8 cellular contexts compared by ENCODE assay signal in genomic region chr5:6711409-6712135, GRCh38. TPM values are rescaled to one million over a fixed set of nuclear protein-coding genes. Genes with fewer than 3 reads are reported as not detected.
DNase-seq lines count a peak whose midpoint lies in the region; ATAC-seq, FAIRE-seq and TF ChIP-seq lines count a peak whose summit lies in the region.

No MANE protein-coding gene starts in this region.

- H3K4me3 ChIP-seq in OCI-LY7 (ENCODE audit: low read depth, low read length, poor library complexity, severe bottlenecking): peak overlapping the region; percentile 71
- H3K4me3 ChIP-seq in esophagus muscularis mucosa: peak overlapping the region; percentile 71 to 85 (median 74)
- H3K4me3 ChIP-seq in sigmoid colon: peak overlapping the region; percentile 69 to 78 (median 74)
- H3K4me3 ChIP-seq in small intestine (ENCODE audit: low read depth in 1 of 2, low read length in 2 of 2): peak overlapping the region in 1 of 2 donors; percentile 90

- peaks cover 21% of the 10 kb centered on the region for H3K79me2 ChIP-seq in OCI-LY7 (ENCODE audit: insufficient read depth, low read depth, low read length)

- H3K4me2 ChIP-seq in OCI-LY7 (ENCODE audit: low read length): peak overlapping the region; percentile 95

- H3K9me2 ChIP-seq in OCI-LY7 (ENCODE audit: insufficient read depth, low read length): no peaks in the 10 kb centered on the region

- H3K27me3 ChIP-seq in esophagus muscularis mucosa (no peaks in the 10 kb centered on the region), sigmoid colon (no peaks in the 10 kb centered on the region), small intestine (ENCODE audit: control insufficient read depth in 2 of 2, insufficient read depth in 2 of 2, low read length in 2 of 2) (no peaks in the 10 kb centered on the region)

- H3K4me1 ChIP-seq in OCI-LY7 (ENCODE audit: insufficient read depth, low read length, poor library complexity, severe bottlenecking) (peaks cover 43% of the 10 kb centered on the region), esophagus muscularis mucosa (peaks cover 19 to 30% (median 28%) of the 10 kb centered on the region in 4 donors), sigmoid colon (peaks cover 0 to 33% (median 24%) of the 10 kb centered on the region in 4 donors), small intestine (ENCODE audit: control insufficient read depth in 2 of 2, insufficient read depth in 1 of 2, low read depth in 1 of 2, low read length in 1 of 2) (peaks cover 2 to 5% of the 10 kb centered on the region in 2 donors)

- H3K36me3 ChIP-seq in OCI-LY7 (ENCODE audit: insufficient read depth, low read length) (peaks cover 12% of the 10 kb centered on the region), esophagus muscularis mucosa (no peaks in the 10 kb centered on the region), sigmoid colon (no peaks in the 10 kb centered on the region), small intestine (ENCODE audit: control insufficient read depth in 2 of 2, insufficient read depth in 2 of 2, low read length in 2 of 2) (no peaks in the 10 kb centered on the region)

- H3K9me3 ChIP-seq in OCI-LY7 (ENCODE audit: low read length) (no peaks in the 10 kb centered on the region), esophagus muscularis mucosa (no peaks in the 10 kb centered on the region), sigmoid colon (no peaks in the 10 kb centered on the region), small intestine (ENCODE audit: control insufficient read depth, low read depth) (no peaks in the 10 kb centered on the region)

- peaks cover 19% of the 10 kb centered on the region for H4K20me1 ChIP-seq in OCI-LY7 (ENCODE audit: insufficient read depth, low read length)

- no TSS peak for BruUV-seq in OCI-LY7 (replicated peaks; lab: Mats Ljungman, UMichigan)

- no peak for TF ChIP-seq EP300 in esophagus muscularis mucosa (IDR thresholded peaks at IDR 0.05)
- no peak for TF ChIP-seq EP300 in sigmoid colon (IDR thresholded peaks at IDR 0.05)

- ATAC-seq in GM18517 (IDR thresholded peaks at IDR 0.05; ENCODE audit: unreplicated experiment): peak; percentile 29

- no peak for FAIRE-seq in small intestine (lab: Jason Lieb, UNC)

- H2AFZ ChIP-seq in OCI-LY7 (ENCODE audit: low read length): peak overlapping the region; percentile 56; the same call in 1 of the 2 replicates

- 38% methylated on average over 15 of the region's 15 CpGs for WGBS in esophagus muscularis mucosa
- 41 to 42% methylated on average over 15 of the region's 15 CpGs for WGBS in sigmoid colon, 2 donors
- 42 to 47% (median 46%) methylated on average over 15 of the region's 15 CpGs for WGBS in small intestine, 3 donors

- DNase-seq in OCI-LY7 (ENCODE audit: low spot score) (no peak), esophagus muscularis mucosa (ENCODE audit: extremely low spot score) (peak; percentile 74), sigmoid colon (no peak), NCI-H2171 (lab: John Stamatoyannopoulos, UW) (no peak), dedifferentiated amniotic fluid mesenchymal stem cell (ENCODE audit: extremely low spot score) (no peak), small intestine (no peak), cerebellum (ENCODE audit: low spot score) (no peak)

- intact Hi-C loops in OCI-LY7 (cut with micrococcal nuclease; ENCODE audit: unreplicated experiment) (loop anchor here (1.0 to 2.0 kb wide), 4 partner anchors 17 to 59 kb away; no protein-coding TSS in a partner anchor), esophagus muscularis mucosa (cut with DNase I) (loop anchor here (2.0 kb wide), 1 partner anchor 79 kb away; the partner anchor contains the start of genes NSUN2 and SRD5A1), sigmoid colon (cut with DNase I) (loop anchor here (1.0 to 10.0 kb wide), 4 partner anchors 36 to 1289 kb away; partner anchors contain the start of genes ICE1, NSUN2 and SRD5A1)

- TF ChIP-seq POLR2A in esophagus muscularis mucosa (IDR thresholded peaks at IDR 0.05; ENCODE audit: low read depth) (no peak), sigmoid colon (IDR thresholded peaks at IDR 0.05) (no peak)

- CTCF ChIA-PET in OCI-LY7 (lab: Charles Lee; ENCODE audit: unreplicated experiment): no interaction called here

- POLR2A ChIA-PET in OCI-LY7 (lab: Charles Lee): interaction anchor here (0.6 to 2.3 kb wide), 5 partner anchors 11 to 488 kb away, joined by 5 to 9 read pairs (median 8); partner anchors contain the start of genes NSUN2 and SRD5A1

- TF ChIP-seq CTCF in OCI-LY7 (conservative IDR thresholded peaks at IDR 0.05; ENCODE audit: low read length): 0 out of 2 replicates have a peak, but pooled peaks have one; percentile 39
- TF ChIP-seq CTCF in esophagus muscularis mucosa (IDR thresholded peaks at IDR 0.05): no peak
- no peak for TF ChIP-seq CTCF in sigmoid colon (IDR thresholded peaks at IDR 0.05)

- peak overlapping the region; percentile 70 for H3K27ac ChIP-seq in OCI-LY7 (ENCODE audit: low read depth, low read length, poor library complexity, severe bottlenecking)
- peak overlapping the region; percentile 96 to 99 (median 98) for H3K27ac ChIP-seq in esophagus muscularis mucosa (replicated peaks in 1 of 4)
- H3K27ac ChIP-seq in sigmoid colon: peak overlapping the region; percentile 92 to 98 (median 97)
- peak overlapping the region in 1 of 2 donors; percentile 98 for H3K27ac ChIP-seq in small intestine (ENCODE audit: low read depth in 1 of 2, low read length in 1 of 2)

RNA-seq across cellular contexts. Expression of gene TENT4A, which starts 1.7 kb away (rescaled TPM):
- 39.0 and 41.1 TPM in 2 replicates for total RNA-seq in OCI-LY7 (2014; rRNA removed; shearing (Covaris generic))
- 46.1 and 53.5 TPM in 2 replicates for total RNA-seq in OCI-LY7 (2022)
- 10 to 100 TPM; 17.0 to 21.9 (median 20.1) TPM for total RNA-seq in esophagus muscularis mucosa
- total RNA-seq in sigmoid colon: 10 to 100 TPM; 14.6 to 27.4 (median 18.7) TPM
- 10 to 100 TPM in 1 of 3 donors, 1 to 10 TPM in 2; 3.0 to 12.5 (median 3.2) TPM for polyA plus RNA-seq in sigmoid colon
- 10 to 100 TPM in 2 of 3 donors, 1 to 10 TPM in 1; 8.6 to 12.3 (median 10.0) TPM for polyA plus RNA-seq in small intestine
- total RNA-seq in cerebellum: 34.5 TPM
